27 cellular contexts compared by ENCODE assay signal in the genomic region with DNA sequence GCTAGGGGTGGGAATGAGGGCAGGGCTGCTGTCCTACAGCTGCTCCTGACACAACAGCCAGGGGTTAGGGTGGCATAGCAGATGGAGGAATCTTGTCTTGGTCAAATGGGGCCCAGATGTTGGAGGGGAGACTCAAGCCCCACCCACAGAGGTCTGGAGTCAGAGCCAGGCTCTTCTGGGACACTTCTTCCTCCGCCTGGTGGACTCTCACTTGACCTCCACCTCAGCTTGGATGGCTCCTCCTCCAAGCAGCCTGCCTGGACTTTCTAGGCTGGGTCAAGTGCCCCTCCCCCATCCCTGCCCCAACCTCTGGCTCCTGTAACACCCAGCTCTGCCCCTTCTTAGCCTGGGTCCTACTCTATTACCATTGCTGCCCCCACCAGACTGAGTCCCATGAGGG. TPM values are rescaled to one million over a fixed set of nuclear protein-coding genes. Genes with fewer than 3 reads are reported as not detected.
DNase-seq lines count a peak whose midpoint lies in the region; ATAC-seq and TF ChIP-seq lines count a peak whose summit lies in the region.
"Had no signal": no experiment of that assay in that cellular context is flagged by ENCODE, and none has a peak within 500 bp of the region (broad histone marks: within the 10 kb centered on the region; RNA-seq: fewer than 3 reads in every experiment).

No MANE protein-coding gene starts in this region.

- H3K4me3 ChIP-seq in breast epithelium, result no peak overlapping the region
- H3K4me3 ChIP-seq in RWPE2 (ENCODE audit: severe bottlenecking), result no peak overlapping the region
- no peak overlapping the region for H3K4me3 ChIP-seq in osteoblast (ENCODE audit: insufficient read depth, low read length)
- H3K4me3 ChIP-seq: adrenal gland, heart right ventricle, PC-9, smooth muscle cell, stomach, thyroid gland had no signal

- no peaks in the 10 kb centered on the region for H3K36me3 ChIP-seq in breast epithelium
- H3K36me3 ChIP-seq in RWPE2 (ENCODE audit: low read depth), result peaks cover 26% of the 10 kb centered on the region
- peaks cover 16% of the 10 kb centered on the region for H3K36me3 ChIP-seq in osteoblast (ENCODE audit: insufficient read depth, low read length)

- no peaks in the 10 kb centered on the region for H3K27me3 Mint-ChIP-seq in MCF 10A (ENCODE audit: insufficient read depth, unreplicated experiment)
- H3K27me3 Mint-ChIP-seq in activated T-helper 2 cell treated with anti-CD3 and anti-CD28 coated beads, Interferon-gamma antibody, Interleukin-2, Interleukin-4, amounts not matched to agents 10 μg/mL and 5 μg/mL and 100 μg/mL, durations not matched to agents 14 hours and 24 hours and 36 hours (ENCODE audit: low read depth), result no peaks in the 10 kb centered on the region
- H3K27me3 Mint-ChIP-seq: naive thymus-derived CD4-positive, alpha-beta T cell had no signal

- H3K27ac Mint-ChIP-seq in MCF 10A (ENCODE audit: low read depth, unreplicated experiment), result peak overlapping the region; percentile 9
- H3K27ac Mint-ChIP-seq in activated T-helper 2 cell treated with anti-CD3 and anti-CD28 coated beads, Interferon-gamma antibody, Interleukin-2, Interleukin-4, amounts not matched to agents 10 μg/mL and 5 μg/mL and 100 μg/mL, durations not matched to agents 14 hours and 24 hours and 36 hours, result no peak overlapping the region
- H3K27ac Mint-ChIP-seq: activated naive CD4-positive, alpha-beta T cell treated with anti-CD3 and anti-CD28 coated beads for 36 hours; B cell; naive thymus-derived CD4-positive, alpha-beta T cell had no signal

- peak overlapping the region in 1 of 2 donors; percentile 38 for H3K27ac ChIP-seq in breast epithelium
- H3K27ac ChIP-seq in RWPE2 (ENCODE audit: poor library complexity, severe bottlenecking), result peak overlapping the region; percentile 3
- no peak overlapping the region for H3K27ac ChIP-seq in osteoblast (ENCODE audit: low read depth, low read length)
- H3K27ac ChIP-seq: adrenal gland, brain microvascular endothelial cell, heart right ventricle had no signal

- H3K27me3 ChIP-seq in breast epithelium, result no peaks in the 10 kb centered on the region
- H3K27me3 ChIP-seq in RWPE2 (ENCODE audit: insufficient read depth, poor library complexity, severe bottlenecking), result no peaks in the 10 kb centered on the region
- H3K27me3 ChIP-seq in osteoblast (ENCODE audit: insufficient read depth, low read length), result no peaks in the 10 kb centered on the region
- H3K27me3 ChIP-seq: adrenal gland, brain microvascular endothelial cell, heart right ventricle, stomach, thyroid gland had no signal

- intact Hi-C loops in MCF 10A (cut with micrococcal nuclease) (loop anchor here (5.0 kb wide), 1 partner anchor 43 kb away; no protein-coding TSS in a partner anchor), breast epithelium (cut with DNase I; ENCODE audit: low total_unique reads) (no loop called here)
- intact Hi-C loops in activated T-helper 2 cell treated with anti-CD3 and anti-CD28 coated beads, Interferon-gamma antibody, Interleukin-2, Interleukin-4, amounts not matched to agents 10 μg/mL and 5 μg/mL and 100 μg/mL, durations not matched to agents 14 hours and 24 hours and 36 hours (cut with micrococcal nuclease), result no loop called here

- BruUV-seq in MCF 10A (replicated peaks; lab: Mats Ljungman, UMichigan), result no TSS peak

- TF ChIP-seq CTCF in MCF 10A (IDR thresholded peaks at IDR 0.05; ENCODE audit: unreplicated experiment) (no peak), breast epithelium (IDR thresholded peaks at IDR 0.05) (no peak), RWPE2 (IDR thresholded peaks at IDR 0.05; ENCODE audit: poor library complexity, severe bottlenecking) (no peak), osteoblast (IDR thresholded peaks at IDR 0.05; ENCODE audit: extremely low read depth, low read depth, low read length) (no peak)

- H3K9me3 Mint-ChIP-seq in MCF 10A (ENCODE audit: unreplicated experiment), result no peaks in the 10 kb centered on the region
- no peaks in the 10 kb centered on the region for H3K9me3 Mint-ChIP-seq in activated T-helper 2 cell treated with anti-CD3 and anti-CD28 coated beads, Interferon-gamma antibody, Interleukin-2, Interleukin-4, amounts not matched to agents 10 μg/mL and 5 μg/mL and 100 μg/mL, durations not matched to agents 14 hours and 24 hours and 36 hours
- H3K9me3 Mint-ChIP-seq: activated naive CD4-positive, alpha-beta T cell treated with anti-CD3 and anti-CD28 coated beads for 36 hours; mesothelial cell of epicardium; naive thymus-derived CD4-positive, alpha-beta T cell had no signal

- no peaks in the 10 kb centered on the region for H3K79me2 ChIP-seq in osteoblast (ENCODE audit: insufficient read depth, low read length)

- no peak overlapping the region for H3K4me2 ChIP-seq in osteoblast (ENCODE audit: insufficient read depth, low read length)
- H3K4me2 ChIP-seq: smooth muscle cell had no signal

- peaks cover 7% of the 10 kb centered on the region for H4K20me1 ChIP-seq in osteoblast (ENCODE audit: insufficient read depth, low read length)

- DNase-seq in MCF 10A (ENCODE audit: unreplicated experiment) (no peak), breast epithelium (ENCODE audit: low spot score in 2 of 2) (no peak), RWPE2 (ENCODE audit: low spot score) (peak; percentile 34), fibroblast of gingiva (ENCODE audit: low read depth) (peak; percentile 24), osteoblast (ENCODE audit: insufficient read length, low spot score, missing footprints) (peak; percentile 30), epidermal melanocyte (ENCODE audit: insufficient read length, low spot score) (no peak)
- DNase-seq in activated T-cell treated with anti-CD3 and anti-CD28 coated beads, Interleukin-2, amount 50 U/mL, for 48 hours, result no peak
- DNase-seq in activated T-helper 2 cell treated with anti-CD3 and anti-CD28 coated beads, Interferon-gamma antibody, Interleukin-2, Interleukin-4, amounts not matched to agents 10 μg/mL and 5 μg/mL and 100 μg/mL, durations not matched to agents 14 hours and 24 hours and 36 hours (ENCODE audit: low spot score), result no peak
- DNase-seq: activated CD4-positive, CD25-positive, alpha-beta regulatory T cell; activated naive CD4-positive, alpha-beta T cell treated with anti-CD3 and anti-CD28 coated beads for 36 hours; brain microvascular endothelial cell; heart right ventricle; Kasumi-1; naive thymus-derived CD4-positive, alpha-beta T cell; NCI-H1694 treated with DMSO at 0.1 percent for 48 hours; NCI-H2171; NCI-H524; NK-92 treated with Interleukin-12 subunit alpha and Interleukin-12 subunit beta, amount 100 ng/mL, for 24 hours; stimulated activated CD4-positive, alpha-beta T cell treated with anti-CD3 and anti-CD28 coated beads, Interleukin-1b, Interleukin-23, amount 100 ng/mL, for 48 hours; thyroid gland had no signal

- no peaks in the 10 kb centered on the region for H3K9me3 ChIP-seq in breast epithelium
- no peaks in the 10 kb centered on the region for H3K9me3 ChIP-seq in RWPE2 (ENCODE audit: severe bottlenecking)
- no peaks in the 10 kb centered on the region for H3K9me3 ChIP-seq in osteoblast (ENCODE audit: low read depth, low read length)
- H3K9me3 ChIP-seq: adrenal gland, heart right ventricle, stomach, thyroid gland had no signal

- H3K4me1 Mint-ChIP-seq in MCF 10A (ENCODE audit: insufficient read depth, unreplicated experiment), result peaks cover 21% of the 10 kb centered on the region
- H3K4me1 Mint-ChIP-seq in activated T-helper 2 cell treated with anti-CD3 and anti-CD28 coated beads, Interferon-gamma antibody, Interleukin-2, Interleukin-4, amounts not matched to agents 10 μg/mL and 5 μg/mL and 100 μg/mL, durations not matched to agents 14 hours and 24 hours and 36 hours (ENCODE audit: low read depth), result peaks cover 7% of the 10 kb centered on the region
- H3K4me1 Mint-ChIP-seq: B cell had no signal

- POLR2A ChIA-PET in MCF 10A (lab: Yijun Ruan, JAX), result interaction anchor here (0.6 to 5.8 kb wide), 6 partner anchors 9 to 66 kb away, joined by 3 to 53 read pairs (median 4); no protein-coding TSS in a partner anchor

- H3K4me3 Mint-ChIP-seq in MCF 10A (ENCODE audit: unreplicated experiment), result no peak overlapping the region
- no peak overlapping the region for H3K4me3 Mint-ChIP-seq in activated T-helper 2 cell treated with anti-CD3 and anti-CD28 coated beads, Interferon-gamma antibody, Interleukin-2, Interleukin-4, amounts not matched to agents 10 μg/mL and 5 μg/mL and 100 μg/mL, durations not matched to agents 14 hours and 24 hours and 36 hours (ENCODE audit: low read depth)
- H3K4me3 Mint-ChIP-seq: activated naive CD4-positive, alpha-beta T cell treated with anti-CD3 and anti-CD28 coated beads for 36 hours; B cell; mesothelial cell of epicardium; naive thymus-derived CD4-positive, alpha-beta T cell had no signal

- H2AFZ ChIP-seq in osteoblast (ENCODE audit: low read length), result no peak overlapping the region
- H2AFZ ChIP-seq: PC-9 had no signal

- H3K4me1 ChIP-seq in breast epithelium, result no peaks in the 10 kb centered on the region
- peaks cover 17% of the 10 kb centered on the region for H3K4me1 ChIP-seq in RWPE2 (ENCODE audit: insufficient read depth, poor library complexity, severe bottlenecking)
- peaks cover 49% of the 10 kb centered on the region for H3K4me1 ChIP-seq in osteoblast (ENCODE audit: insufficient read depth, low read length)
- H3K4me1 ChIP-seq: adrenal gland had no signal

- CTCF ChIA-PET in MCF 10A (lab: Yijun Ruan, JAX), result interaction anchor here (0.8 to 1.4 kb wide), 2 partner anchors 38 to 41 kb away, joined by 3 to 7 read pairs; no protein-coding TSS in a partner anchor

- peak; percentile 4; the same call in 2 of the 3 replicates for ATAC-seq in RWPE2 (ENCODE audit: low read depth)
- ATAC-seq: naive thymus-derived CD4-positive, alpha-beta T cell had no signal

- TF ChIP-seq POLR2A in breast epithelium (IDR thresholded peaks at IDR 0.05), result no peak

- peaks cover 30% of the 10 kb centered on the region for H3K36me3 Mint-ChIP-seq in MCF 10A (ENCODE audit: insufficient read depth, unreplicated experiment)
- H3K36me3 Mint-ChIP-seq in activated T-helper 2 cell treated with anti-CD3 and anti-CD28 coated beads, Interferon-gamma antibody, Interleukin-2, Interleukin-4, amounts not matched to agents 10 μg/mL and 5 μg/mL and 100 μg/mL, durations not matched to agents 14 hours and 24 hours and 36 hours (ENCODE audit: low read depth), result no peaks in the 10 kb centered on the region
- H3K36me3 Mint-ChIP-seq: naive thymus-derived CD4-positive, alpha-beta T cell had no signal

RNA-seq across cellular contexts. Expression of a gene that starts 35.5 kb away (rescaled TPM):
- total RNA-seq in MCF 10A (2022), result 206 and 248 TPM in 2 replicates
- total RNA-seq in breast epithelium, result 10 to 100 TPM in 2 of 3 donors, 1 to 10 TPM in 1; 5.8 to 18.4 (median 16.7) TPM
- 13.3 and 21.0 TPM in 2 replicates for total RNA-seq in osteoblast
- total RNA-seq in activated T-helper 2 cell treated with anti-CD3 and anti-CD28 coated beads, Interferon-gamma antibody, Interleukin-2, Interleukin-4, amounts not matched to agents 10 μg/mL and 5 μg/mL and 100 μg/mL, durations not matched to agents 14 hours and 24 hours and 36 hours, result not detected in 2 replicates

RNA-seq across cellular contexts. Expression of a gene that starts 47.0 kb away (rescaled TPM):
- total RNA-seq in MCF 10A (2022) (0.20 TPM in 1 of 2 replicates, not detected in the other), breast epithelium (not detected), osteoblast (0.36 TPM in 1 of 2 replicates, not detected in the other)
- 1.4 and 1.8 TPM in 2 replicates for total RNA-seq in activated T-helper 2 cell treated with anti-CD3 and anti-CD28 coated beads, Interferon-gamma antibody, Interleukin-2, Interleukin-4, amounts not matched to agents 10 μg/mL and 5 μg/mL and 100 μg/mL, durations not matched to agents 14 hours and 24 hours and 36 hours
- total RNA-seq: activated naive CD4-positive, alpha-beta T cell treated with anti-CD3 and anti-CD28 coated beads for 36 hours; endothelial cell of umbilical vein; stomach had no signal

Comparison
In these comparisons a context has a peak if more than half of its experiments do, and no peak if none do; other contexts are left out.
1. DNase-seq: peak in RWPE2 (single experiment), fibroblast of gingiva (single experiment) and osteoblast (single experiment); none in MCF 10A (single experiment), breast epithelium (0 of 2), activated T-cell treated with anti-CD3 and anti-CD28 coated beads, Interleukin-2, amount 50 U/mL, for 48 hours (0 of 2), activated T-helper 2 cell treated with anti-CD3 and anti-CD28 coated beads, Interferon-gamma antibody, Interleukin-2, Interleukin-4, amounts not matched to agents 10 μg/mL and 5 μg/mL and 100 μg/mL, durations not matched to agents 14 hours and 24 hours and 36 hours (single experiment) and epidermal melanocyte (single experiment).